In the genomic region with DNA sequence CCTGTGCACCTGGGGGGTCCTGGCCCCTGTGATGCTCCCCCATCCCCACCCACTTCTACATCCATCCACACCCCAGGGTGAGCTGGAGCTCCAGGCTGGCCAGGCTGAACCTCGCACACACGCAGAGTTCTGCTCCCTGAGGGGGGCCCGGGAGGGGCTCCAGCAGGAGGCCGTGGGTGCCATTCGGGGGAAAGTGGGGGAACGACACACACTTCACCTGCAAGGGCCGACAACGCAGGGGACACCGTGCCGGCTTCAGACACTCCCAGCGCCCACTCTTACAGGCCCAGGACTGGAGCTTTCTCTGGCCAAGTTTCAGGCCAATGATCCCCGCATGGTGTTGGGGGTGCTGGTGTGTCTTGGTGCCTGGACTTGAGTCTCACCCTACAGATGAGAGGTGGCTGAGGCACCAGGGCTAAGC, we compare ENCODE assay signal across 2 cellular contexts.
TF ChIP-seq lines count a peak whose summit lies in the region.

No MANE protein-coding gene starts in this region.

TF ChIP-seq in SK-N-SH, 30 proteins besides CTCF, POLR2A, EP300 and RAD21 (continued from another document):
- TF ChIP-seq, protein P1, sequence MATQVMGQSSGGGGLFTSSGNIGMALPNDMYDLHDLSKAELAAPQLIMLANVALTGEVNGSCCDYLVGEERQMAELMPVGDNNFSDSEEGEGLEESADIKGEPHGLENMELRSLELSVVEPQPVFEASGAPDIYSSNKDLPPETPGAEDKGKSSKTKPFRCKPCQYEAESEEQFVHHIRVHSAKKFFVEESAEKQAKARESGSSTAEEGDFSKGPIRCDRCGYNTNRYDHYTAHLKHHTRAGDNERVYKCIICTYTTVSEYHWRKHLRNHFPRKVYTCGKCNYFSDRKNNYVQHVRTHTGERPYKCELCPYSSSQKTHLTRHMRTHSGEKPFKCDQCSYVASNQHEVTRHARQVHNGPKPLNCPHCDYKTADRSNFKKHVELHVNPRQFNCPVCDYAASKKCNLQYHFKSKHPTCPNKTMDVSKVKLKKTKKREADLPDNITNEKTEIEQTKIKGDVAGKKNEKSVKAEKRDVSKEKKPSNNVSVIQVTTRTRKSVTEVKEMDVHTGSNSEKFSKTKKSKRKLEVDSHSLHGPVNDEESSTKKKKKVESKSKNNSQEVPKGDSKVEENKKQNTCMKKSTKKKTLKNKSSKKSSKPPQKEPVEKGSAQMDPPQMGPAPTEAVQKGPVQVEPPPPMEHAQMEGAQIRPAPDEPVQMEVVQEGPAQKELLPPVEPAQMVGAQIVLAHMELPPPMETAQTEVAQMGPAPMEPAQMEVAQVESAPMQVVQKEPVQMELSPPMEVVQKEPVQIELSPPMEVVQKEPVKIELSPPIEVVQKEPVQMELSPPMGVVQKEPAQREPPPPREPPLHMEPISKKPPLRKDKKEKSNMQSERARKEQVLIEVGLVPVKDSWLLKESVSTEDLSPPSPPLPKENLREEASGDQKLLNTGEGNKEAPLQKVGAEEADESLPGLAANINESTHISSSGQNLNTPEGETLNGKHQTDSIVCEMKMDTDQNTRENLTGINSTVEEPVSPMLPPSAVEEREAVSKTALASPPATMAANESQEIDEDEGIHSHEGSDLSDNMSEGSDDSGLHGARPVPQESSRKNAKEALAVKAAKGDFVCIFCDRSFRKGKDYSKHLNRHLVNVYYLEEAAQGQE (IDR thresholded peaks at IDR 0.05; ENCODE audit: low read depth, low read length) = no peak
- TF ChIP-seq NFIC (IDR thresholded peaks at IDR 0.05; ENCODE audit: borderline replicate concordance) = no peak
- TF ChIP-seq JUND (IDR thresholded peaks at IDR 0.05) = no peak
- no peak for TF ChIP-seq CHD2 (IDR thresholded peaks at IDR 0.05; ENCODE audit: low read length, partially characterized antibody)
- TF ChIP-seq RCOR1 (IDR thresholded peaks at IDR 0.05; ENCODE audit: low read length) = no peak
- TF ChIP-seq TAF1 (IDR thresholded peaks at IDR 0.05; ENCODE audit: borderline replicate concordance, low read depth, low read length) = no peak
- no peak for TF ChIP-seq RXRA (IDR thresholded peaks at IDR 0.05; ENCODE audit: borderline replicate concordance, low read depth)
- TF ChIP-seq NRF1 (IDR thresholded peaks at IDR 0.05; ENCODE audit: low read depth, low read length) = no peak
- TF ChIP-seq, protein P2, sequence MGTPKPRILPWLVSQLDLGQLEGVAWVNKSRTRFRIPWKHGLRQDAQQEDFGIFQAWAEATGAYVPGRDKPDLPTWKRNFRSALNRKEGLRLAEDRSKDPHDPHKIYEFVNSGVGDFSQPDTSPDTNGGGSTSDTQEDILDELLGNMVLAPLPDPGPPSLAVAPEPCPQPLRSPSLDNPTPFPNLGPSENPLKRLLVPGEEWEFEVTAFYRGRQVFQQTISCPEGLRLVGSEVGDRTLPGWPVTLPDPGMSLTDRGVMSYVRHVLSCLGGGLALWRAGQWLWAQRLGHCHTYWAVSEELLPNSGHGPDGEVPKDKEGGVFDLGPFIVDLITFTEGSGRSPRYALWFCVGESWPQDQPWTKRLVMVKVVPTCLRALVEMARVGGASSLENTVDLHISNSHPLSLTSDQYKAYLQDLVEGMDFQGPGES (IDR thresholded peaks at IDR 0.05; ENCODE audit: low read depth, low read length) = no peak
- TF ChIP-seq, protein P3, sequence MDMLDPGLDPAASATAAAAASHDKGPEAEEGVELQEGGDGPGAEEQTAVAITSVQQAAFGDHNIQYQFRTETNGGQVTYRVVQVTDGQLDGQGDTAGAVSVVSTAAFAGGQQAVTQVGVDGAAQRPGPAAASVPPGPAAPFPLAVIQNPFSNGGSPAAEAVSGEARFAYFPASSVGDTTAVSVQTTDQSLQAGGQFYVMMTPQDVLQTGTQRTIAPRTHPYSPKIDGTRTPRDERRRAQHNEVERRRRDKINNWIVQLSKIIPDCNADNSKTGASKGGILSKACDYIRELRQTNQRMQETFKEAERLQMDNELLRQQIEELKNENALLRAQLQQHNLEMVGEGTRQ (IDR thresholded peaks at IDR 0.05; ENCODE audit: borderline replicate concordance, low read depth, low read length) = no peak
- no peak for TF ChIP-seq FOSL2 (IDR thresholded peaks at IDR 0.05; ENCODE audit: borderline replicate concordance, low read depth)
- TF ChIP-seq, protein P4, sequence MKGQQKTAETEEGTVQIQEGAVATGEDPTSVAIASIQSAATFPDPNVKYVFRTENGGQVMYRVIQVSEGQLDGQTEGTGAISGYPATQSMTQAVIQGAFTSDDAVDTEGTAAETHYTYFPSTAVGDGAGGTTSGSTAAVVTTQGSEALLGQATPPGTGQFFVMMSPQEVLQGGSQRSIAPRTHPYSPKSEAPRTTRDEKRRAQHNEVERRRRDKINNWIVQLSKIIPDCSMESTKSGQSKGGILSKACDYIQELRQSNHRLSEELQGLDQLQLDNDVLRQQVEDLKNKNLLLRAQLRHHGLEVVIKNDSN (IDR thresholded peaks at IDR 0.05; ENCODE audit: borderline replicate concordance, low read depth) = no peak

TF ChIP-seq in SK-N-SH treated with all-trans-retinoic acid at 6 μM for 48 hours, 23 proteins besides CTCF, POLR2A, EP300 and RAD21 (continued from another document):
- TF ChIP-seq, protein P5, sequence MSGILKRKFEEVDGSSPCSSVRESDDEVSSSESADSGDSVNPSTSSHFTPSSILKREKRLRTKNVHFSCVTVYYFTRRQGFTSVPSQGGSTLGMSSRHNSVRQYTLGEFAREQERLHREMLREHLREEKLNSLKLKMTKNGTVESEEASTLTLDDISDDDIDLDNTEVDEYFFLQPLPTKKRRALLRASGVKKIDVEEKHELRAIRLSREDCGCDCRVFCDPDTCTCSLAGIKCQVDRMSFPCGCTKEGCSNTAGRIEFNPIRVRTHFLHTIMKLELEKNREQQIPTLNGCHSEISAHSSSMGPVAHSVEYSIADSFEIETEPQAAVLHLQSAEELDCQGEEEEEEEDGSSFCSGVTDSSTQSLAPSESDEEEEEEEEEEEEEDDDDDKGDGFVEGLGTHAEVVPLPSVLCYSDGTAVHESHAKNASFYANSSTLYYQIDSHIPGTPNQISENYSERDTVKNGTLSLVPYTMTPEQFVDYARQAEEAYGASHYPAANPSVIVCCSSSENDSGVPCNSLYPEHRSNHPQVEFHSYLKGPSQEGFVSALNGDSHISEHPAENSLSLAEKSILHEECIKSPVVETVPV (CRISPR knock-in tag; IDR thresholded peaks at IDR 0.05) = no peak
- no peak for TF ChIP-seq PPARA (CRISPR knock-in tag; IDR thresholded peaks at IDR 0.05; ENCODE audit: borderline replicate concordance)
- no peak for TF ChIP-seq ZFP3 (CRISPR knock-in tag; IDR thresholded peaks at IDR 0.05)
- TF ChIP-seq BACH2 (CRISPR knock-in tag; IDR thresholded peaks at IDR 0.05; ENCODE audit: borderline replicate concordance) = no peak
- no peak for TF ChIP-seq ESRRG (CRISPR knock-in tag; IDR thresholded peaks at IDR 0.05)
- TF ChIP-seq TCF4 (CRISPR knock-in tag; IDR thresholded peaks at IDR 0.05; ENCODE audit: borderline replicate concordance) = no peak
- TF ChIP-seq, protein P6, sequence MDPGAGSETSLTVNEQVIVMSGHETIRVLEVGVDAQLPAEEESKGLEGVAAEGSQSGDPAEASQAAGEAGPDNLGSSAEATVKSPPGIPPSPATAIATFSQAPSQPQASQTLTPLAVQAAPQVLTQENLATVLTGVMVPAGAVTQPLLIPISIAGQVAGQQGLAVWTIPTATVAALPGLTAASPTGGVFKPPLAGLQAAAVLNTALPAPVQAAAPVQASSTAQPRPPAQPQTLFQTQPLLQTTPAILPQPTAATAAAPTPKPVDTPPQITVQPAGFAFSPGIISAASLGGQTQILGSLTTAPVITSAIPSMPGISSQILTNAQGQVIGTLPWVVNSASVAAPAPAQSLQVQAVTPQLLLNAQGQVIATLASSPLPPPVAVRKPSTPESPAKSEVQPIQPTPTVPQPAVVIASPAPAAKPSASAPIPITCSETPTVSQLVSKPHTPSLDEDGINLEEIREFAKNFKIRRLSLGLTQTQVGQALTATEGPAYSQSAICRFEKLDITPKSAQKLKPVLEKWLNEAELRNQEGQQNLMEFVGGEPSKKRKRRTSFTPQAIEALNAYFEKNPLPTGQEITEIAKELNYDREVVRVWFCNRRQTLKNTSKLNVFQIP (CRISPR knock-in tag; IDR thresholded peaks at IDR 0.05; ENCODE audit: borderline replicate concordance, low read depth) = no peak
- TF ChIP-seq, protein P7, sequence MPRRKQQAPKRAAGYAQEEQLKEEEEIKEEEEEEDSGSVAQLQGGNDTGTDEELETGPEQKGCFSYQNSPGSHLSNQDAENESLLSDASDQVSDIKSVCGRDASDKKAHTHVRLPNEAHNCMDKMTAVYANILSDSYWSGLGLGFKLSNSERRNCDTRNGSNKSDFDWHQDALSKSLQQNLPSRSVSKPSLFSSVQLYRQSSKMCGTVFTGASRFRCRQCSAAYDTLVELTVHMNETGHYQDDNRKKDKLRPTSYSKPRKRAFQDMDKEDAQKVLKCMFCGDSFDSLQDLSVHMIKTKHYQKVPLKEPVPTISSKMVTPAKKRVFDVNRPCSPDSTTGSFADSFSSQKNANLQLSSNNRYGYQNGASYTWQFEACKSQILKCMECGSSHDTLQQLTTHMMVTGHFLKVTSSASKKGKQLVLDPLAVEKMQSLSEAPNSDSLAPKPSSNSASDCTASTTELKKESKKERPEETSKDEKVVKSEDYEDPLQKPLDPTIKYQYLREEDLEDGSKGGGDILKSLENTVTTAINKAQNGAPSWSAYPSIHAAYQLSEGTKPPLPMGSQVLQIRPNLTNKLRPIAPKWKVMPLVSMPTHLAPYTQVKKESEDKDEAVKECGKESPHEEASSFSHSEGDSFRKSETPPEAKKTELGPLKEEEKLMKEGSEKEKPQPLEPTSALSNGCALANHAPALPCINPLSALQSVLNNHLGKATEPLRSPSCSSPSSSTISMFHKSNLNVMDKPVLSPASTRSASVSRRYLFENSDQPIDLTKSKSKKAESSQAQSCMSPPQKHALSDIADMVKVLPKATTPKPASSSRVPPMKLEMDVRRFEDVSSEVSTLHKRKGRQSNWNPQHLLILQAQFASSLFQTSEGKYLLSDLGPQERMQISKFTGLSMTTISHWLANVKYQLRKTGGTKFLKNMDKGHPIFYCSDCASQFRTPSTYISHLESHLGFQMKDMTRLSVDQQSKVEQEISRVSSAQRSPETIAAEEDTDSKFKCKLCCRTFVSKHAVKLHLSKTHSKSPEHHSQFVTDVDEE (CRISPR knock-in tag; IDR thresholded peaks at IDR 0.05) = no peak
- TF ChIP-seq, protein P8, sequence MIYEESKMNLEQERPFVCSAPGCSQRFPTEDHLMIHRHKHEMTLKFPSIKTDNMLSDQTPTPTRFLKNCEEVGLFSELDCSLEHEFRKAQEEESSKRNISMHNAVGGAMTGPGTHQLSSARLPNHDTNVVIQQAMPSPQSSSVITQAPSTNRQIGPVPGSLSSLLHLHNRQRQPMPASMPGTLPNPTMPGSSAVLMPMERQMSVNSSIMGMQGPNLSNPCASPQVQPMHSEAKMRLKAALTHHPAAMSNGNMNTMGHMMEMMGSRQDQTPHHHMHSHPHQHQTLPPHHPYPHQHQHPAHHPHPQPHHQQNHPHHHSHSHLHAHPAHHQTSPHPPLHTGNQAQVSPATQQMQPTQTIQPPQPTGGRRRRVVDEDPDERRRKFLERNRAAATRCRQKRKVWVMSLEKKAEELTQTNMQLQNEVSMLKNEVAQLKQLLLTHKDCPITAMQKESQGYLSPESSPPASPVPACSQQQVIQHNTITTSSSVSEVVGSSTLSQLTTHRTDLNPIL (CRISPR knock-in tag; IDR thresholded peaks at IDR 0.05; ENCODE audit: low read depth) = no peak
- no peak for TF ChIP-seq TOX (CRISPR knock-in tag; IDR thresholded peaks at IDR 0.05; ENCODE audit: borderline replicate concordance)
- TF ChIP-seq ZNF70 (CRISPR knock-in tag; IDR thresholded peaks at IDR 0.05) = no peak
- TF ChIP-seq, protein P9, sequence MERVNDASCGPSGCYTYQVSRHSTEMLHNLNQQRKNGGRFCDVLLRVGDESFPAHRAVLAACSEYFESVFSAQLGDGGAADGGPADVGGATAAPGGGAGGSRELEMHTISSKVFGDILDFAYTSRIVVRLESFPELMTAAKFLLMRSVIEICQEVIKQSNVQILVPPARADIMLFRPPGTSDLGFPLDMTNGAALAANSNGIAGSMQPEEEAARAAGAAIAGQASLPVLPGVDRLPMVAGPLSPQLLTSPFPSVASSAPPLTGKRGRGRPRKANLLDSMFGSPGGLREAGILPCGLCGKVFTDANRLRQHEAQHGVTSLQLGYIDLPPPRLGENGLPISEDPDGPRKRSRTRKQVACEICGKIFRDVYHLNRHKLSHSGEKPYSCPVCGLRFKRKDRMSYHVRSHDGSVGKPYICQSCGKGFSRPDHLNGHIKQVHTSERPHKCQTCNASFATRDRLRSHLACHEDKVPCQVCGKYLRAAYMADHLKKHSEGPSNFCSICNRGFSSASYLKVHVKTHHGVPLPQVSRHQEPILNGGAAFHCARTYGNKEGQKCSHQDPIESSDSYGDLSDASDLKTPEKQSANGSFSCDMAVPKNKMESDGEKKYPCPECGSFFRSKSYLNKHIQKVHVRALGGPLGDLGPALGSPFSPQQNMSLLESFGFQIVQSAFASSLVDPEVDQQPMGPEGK (CRISPR knock-in tag; IDR thresholded peaks at IDR 0.05; ENCODE audit: borderline replicate concordance) = no peak
- no peak for TF ChIP-seq ZC3H10 (CRISPR knock-in tag; IDR thresholded peaks at IDR 0.05)
- no peak for TF ChIP-seq OSR1 (CRISPR knock-in tag; IDR thresholded peaks at IDR 0.05)
- no peak for TF ChIP-seq ISL1 (CRISPR knock-in tag; IDR thresholded peaks at IDR 0.05)
